In genomic region chr2:24050041-24050655, GRCh38 we compare ENCODE assay signal across 8 cellular contexts. TPM values are rescaled to one million over a fixed set of nuclear protein-coding genes. Genes with fewer than 3 reads are reported as not detected.
A peak's percentile ranks its signal among the peaks of the same experiment; 100 is the strongest.
DNase-seq lines count a peak whose midpoint lies in the region; ATAC-seq and TF ChIP-seq lines count a peak whose summit lies in the region.

No MANE protein-coding gene starts in this region.

- POLR2A ChIA-PET in PC-9 (lab: Charles Lee; ENCODE audit: unreplicated experiment), result interaction anchor here (0.6 kb wide), 1 partner anchor 25 kb away, joined by 4 read pairs; no protein-coding TSS in a partner anchor

- DNase-seq in DND-41 (no peak), PC-9 (no peak), colonic mucosa (peak; percentile 28), lung microvascular endothelial cell (ENCODE audit: low read depth in 2 of 2) (peak; percentile 30 to 36), vagina (ENCODE audit: extremely low spot score in 2 of 2) (no peak), inferior parietal cortex (ENCODE audit: extremely low spot score) (no peak), globus pallidus (ENCODE audit: low spot score) (no peak)

- peaks cover 26% of the 10 kb centered on the region for H3K4me1 ChIP-seq in DND-41 (ENCODE audit: insufficient read depth, low read length)
- H3K4me1 ChIP-seq in PC-9 (replicated peaks; ENCODE audit: insufficient read depth), result peaks cover 17% of the 10 kb centered on the region; the same call in 1 of the 2 replicates
- H3K4me1 ChIP-seq in colonic mucosa, result peaks cover 11% of the 10 kb centered on the region
- H3K4me1 ChIP-seq in vagina, result peaks cover 35% of the 10 kb centered on the region

- H3K4me2 ChIP-seq in DND-41 (ENCODE audit: insufficient read depth, low read length) (peak overlapping the region; percentile 63), PC-9 (peak overlapping the region; percentile 74)

- BruUV-seq in PC-9 (replicated peaks; lab: Mats Ljungman, UMichigan), result no TSS peak

- H2AFZ ChIP-seq in DND-41 (ENCODE audit: low read depth, low read length), result no peak overlapping the region; the same call in 1 of the 2 replicates
- 0 out of 2 replicates have a peak overlapping the region, but pooled peaks have one; percentile 58 for H2AFZ ChIP-seq in PC-9

- H4K20me1 ChIP-seq in DND-41 (ENCODE audit: insufficient read depth, low read length) (0 out of 2 replicates have a peak, but pooled peaks cover under 1% of the 10 kb centered on the region), PC-9 (ENCODE audit: insufficient read depth) (no peaks in the 10 kb centered on the region)

- no peaks in the 10 kb centered on the region for H3K36me3 ChIP-seq in DND-41 (ENCODE audit: insufficient read depth, low read length)
- no peaks in the 10 kb centered on the region for H3K36me3 ChIP-seq in PC-9 (ENCODE audit: low read depth)
- H3K36me3 ChIP-seq in colonic mucosa, result no peaks in the 10 kb centered on the region
- H3K36me3 ChIP-seq in vagina, result no peaks in the 10 kb centered on the region

- intact Hi-C loops in PC-9 (cut with micrococcal nuclease; ENCODE audit: unreplicated experiment) (no loop called here), colonic mucosa (cut with DNase I) (no loop called here), vagina (cut with DNase I) (no loop called here)

- H3K27me3 ChIP-seq in DND-41 (ENCODE audit: insufficient read depth, low read length, poor library complexity) (no peaks in the 10 kb centered on the region), PC-9 (ENCODE audit: insufficient read depth, low read depth) (peaks cover 10% of the 10 kb centered on the region; the same call in 1 of the 2 replicates), colonic mucosa (no peaks in the 10 kb centered on the region), vagina (no peaks in the 10 kb centered on the region)

- no peaks in the 10 kb centered on the region for H3K9me2 ChIP-seq in PC-9 (ENCODE audit: insufficient read depth)

- no peak overlapping the region for H3K27ac ChIP-seq in DND-41 (ENCODE audit: low read length)
- no peak overlapping the region for H3K27ac ChIP-seq in PC-9
- H3K27ac ChIP-seq in colonic mucosa, result peak overlapping the region; percentile 39
- H3K27ac ChIP-seq in vagina, result peak overlapping the region; percentile 82

- ATAC-seq in DND-41 (ENCODE audit: insufficient read depth, low read depth) (no peak), GM18520 (IDR thresholded peaks at IDR 0.05; ENCODE audit: unreplicated experiment) (no peak)

- H3K9me3 ChIP-seq in DND-41 (ENCODE audit: insufficient read depth, low read length, severe bottlenecking) (no peaks in the 10 kb centered on the region), PC-9 (ENCODE audit: insufficient read depth, low read depth) (no peaks in the 10 kb centered on the region), colonic mucosa (no peaks in the 10 kb centered on the region), vagina (no peaks in the 10 kb centered on the region)

- peaks cover 21% of the 10 kb centered on the region for H3F3A ChIP-seq in PC-9 (ENCODE audit: insufficient read depth, low read depth)

- CTCF ChIA-PET in PC-9 (lab: Charles Lee), result interaction anchor here (0.6 kb wide), 1 partner anchor 27 kb away, joined by 5 read pairs; no protein-coding TSS in a partner anchor

- H3K4me3 ChIP-seq in DND-41 (ENCODE audit: low read depth in 1 of 2, low read length in 2 of 2) (peak overlapping the region in 1 of 2 experiments; percentile 51; a peak in 2 of 4 replicates), PC-9 (peak overlapping the region; percentile 53; the same call in 1 of the 2 replicates), colonic mucosa (peak overlapping the region; percentile 55), vagina (peak overlapping the region; percentile 81 to 92)

- no peak for TF ChIP-seq POLR2A in vagina (IDR thresholded peaks at IDR 0.05)

- H3K9ac ChIP-seq in DND-41 (ENCODE audit: low read depth, low read length), result no peak overlapping the region; the same call in 1 of the 2 replicates
- peak overlapping the region; percentile 55 to 68 for H3K9ac ChIP-seq in colonic mucosa (ENCODE audit: low read depth in 2 of 2, low read length in 2 of 2)

- H3K79me2 ChIP-seq in DND-41 (ENCODE audit: insufficient read depth, low read length) (peaks cover 20% of the 10 kb centered on the region), PC-9 (ENCODE audit: low read depth) (peaks cover 10% of the 10 kb centered on the region; the same call in 1 of the 2 replicates)

- no peak for TF ChIP-seq CTCF in DND-41 (IDR thresholded peaks at IDR 0.05; ENCODE audit: borderline replicate concordance, extremely low read depth, low read length, poor library complexity, severe bottlenecking)
- TF ChIP-seq CTCF in PC-9 (conservative IDR thresholded peaks at IDR 0.05), result no peak
- TF ChIP-seq CTCF in colonic mucosa (IDR thresholded peaks at IDR 0.05), result no peak
- no peak for TF ChIP-seq CTCF in vagina (IDR thresholded peaks at IDR 0.05)

RNA-seq across cellular contexts. Expression of gene FKBP1B, which starts 0.6 kb away (rescaled TPM):
- total RNA-seq in PC-9 (2021) (4.5 and 4.6 TPM in 2 replicates), colonic mucosa (10 to 100 TPM in 1 of 2 donors, 1 to 10 TPM in 1; 8.0 to 11.8 TPM), lung microvascular endothelial cell (8.7 and 12.6 TPM in 2 replicates), vagina (14.2 TPM)

RNA-seq across cellular contexts. Expression of gene WDCP, which starts 3.0 kb away (rescaled TPM):
- 7.9 and 13.5 TPM in 2 replicates for total RNA-seq in PC-9 (2021)
- total RNA-seq in colonic mucosa, result 1 to 10 TPM; 4.5 to 6.8 TPM
- 6.1 and 7.1 TPM in 2 replicates for total RNA-seq in lung microvascular endothelial cell
- total RNA-seq in vagina, result 5.2 TPM

RNA-seq across cellular contexts. Expression of gene SF3B6, which starts 26.0 kb away (rescaled TPM):
- total RNA-seq in PC-9 (2021) (106 and 123 TPM in 2 replicates), colonic mucosa (10 to 100 TPM; 86.9 to 90.1 TPM), lung microvascular endothelial cell (111 and 121 TPM in 2 replicates), vagina (82.3 TPM)

RNA-seq across cellular contexts. Expression of gene TP53I3, which starts 34.5 kb away (rescaled TPM):
- 21.4 and 22.9 TPM in 2 replicates for total RNA-seq in PC-9 (2021)
- 10 to 100 TPM; 58.8 to 67.5 TPM for total RNA-seq in colonic mucosa
- 45.4 and 73.2 TPM in 2 replicates for total RNA-seq in lung microvascular endothelial cell
- 31.9 TPM for total RNA-seq in vagina

RNA-seq across cellular contexts. Expression of gene MFSD2B, which starts 40.3 kb away (rescaled TPM):
- total RNA-seq in PC-9 (2021), result 0.78 and 1.1 TPM in 2 replicates
- total RNA-seq in colonic mucosa, result under 1 TPM in 1 of 2 donors, not detected in 1; 0.20 TPM
- total RNA-seq in lung microvascular endothelial cell, result under 0.01 TPM in 2 replicates
- total RNA-seq in vagina, result not detected

Comparison
In these comparisons a context has a peak if more than half of its experiments do, and no peak if none do; other contexts are left out.
1. DNase-seq: peak in colonic mucosa (single experiment) and lung microvascular endothelial cell (2 of 2); none in DND-41 (single experiment), PC-9 (0 of 2), vagina (0 of 2), inferior parietal cortex (single experiment) and globus pallidus (single experiment).
2. H3K27ac ChIP-seq: peak in colonic mucosa (single experiment) and vagina (single experiment); none in DND-41 (single experiment) and PC-9 (single experiment).